ENCODE assay signal across 26 cellular contexts in genomic region chr5:141756196-141756595, GRCh38.
"Had no signal": no experiment of that assay in that cellular context is flagged by ENCODE, and none has a peak within 500 bp of the region (broad histone marks: within the 10 kb centered on the region; RNA-seq: fewer than 3 reads in every experiment).

No MANE protein-coding gene starts in this region.

- H3K4me1 ChIP-seq: adrenal gland, ascending aorta, breast epithelium, colonic mucosa had no signal

- DNase-seq: activated CD4-positive, alpha-beta memory T cell treated with anti-CD3 and anti-CD28 coated beads for 36 hours; activated CD4-positive, alpha-beta T cell treated with anti-CD3 and anti-CD28 coated beads for 36 hours; activated CD4-positive, alpha-beta T cell treated with anti-CD3 and anti-CD28 coated beads, Interleukin-2, amount 10 ng/mL, durations not matched to agents 24 days and 14 days; activated CD4-positive, CD25-positive, alpha-beta regulatory T cell; activated CD4-positive, CD25-positive, alpha-beta regulatory T cell treated with anti-CD3 and anti-CD28 coated beads, Interleukin-2, amount 50 U/mL, for 72 hours; activated CD8-positive, alpha-beta memory T cell treated with anti-CD3 and anti-CD28 coated beads, Interleukin-2, amount 10 ng/mL, durations not matched to agents 7 days and 5 days; activated CD8-positive, alpha-beta memory T cell treated with anti-CD3 and anti-CD28 coated beads, Interleukin-2, amount 50 U/mL, for 4 hours; activated CD8-positive, alpha-beta T cell treated with anti-CD3 and anti-CD28 coated beads, Interleukin-2, amount 10 ng/mL, durations not matched to agents 7 days and 5 days; activated effector memory CD4-positive, alpha-beta T cell treated with anti-CD3 and anti-CD28 coated beads, Interleukin-2, amount 50 U/mL, for 16 hours; activated naive CD4-positive, alpha-beta T cell treated with anti-CD3 and anti-CD28 coated beads for 36 hours; activated naive CD8-positive, alpha-beta T cell treated with anti-CD3 and anti-CD28 coated beads for 36 hours; activated naive CD8-positive, alpha-beta T cell treated with anti-CD3 and anti-CD28 coated beads, Interleukin-2, amount 50 U/mL, for 24 hours; activated T-cell treated with anti-CD3 and anti-CD28 coated beads, Interleukin-2, amount 50 U/mL, for 1 hour; activated T-cell treated with anti-CD3 and anti-CD28 coated beads, Interleukin-2, amount 50 U/mL, for 48 hours; adrenal gland; central memory CD4-positive, alpha-beta T cell; colonic mucosa; effector memory CD4-positive, alpha-beta T cell; endodermal cell; foreskin fibroblast; hippocampal formation; T-helper 2 cell had no signal

- H3K9me3 ChIP-seq: adrenal gland, ascending aorta, breast epithelium, colonic mucosa had no signal

- H3K4me3 ChIP-seq: adrenal gland, ascending aorta, breast epithelium, cardiac muscle cell, colonic mucosa had no signal

- FAIRE-seq: frontal cortex had no signal

- H3K36me3 ChIP-seq: adrenal gland, ascending aorta, breast epithelium, cardiac muscle cell, colonic mucosa had no signal

- H3K27ac ChIP-seq: adrenal gland, ascending aorta, breast epithelium, cardiac muscle cell, colonic mucosa had no signal
